8 cellular contexts compared by ENCODE assay signal in genomic region chr13:96053003-96053703, GRCh38. TPM values are rescaled to one million over a fixed set of nuclear protein-coding genes. Genes with fewer than 3 reads are reported as not detected.
DNase-seq lines count a peak whose midpoint lies in the region; ATAC-seq, FAIRE-seq and TF ChIP-seq lines count a peak whose summit lies in the region.

TSS of gene UGGT2 (minus strand) at chr13:96053401. CDS start at chr13:96053312, 89 bp downstream.

- H3K4me1 Mint-ChIP-seq in T-cell: peaks cover 7 to 9% (median 8%) of the 10 kb centered on the region in 3 donors
- H3K4me1 Mint-ChIP-seq in memory B cell: peaks cover 8% of the 10 kb centered on the region

- H3K36me3 ChIP-seq in endothelial cell of umbilical vein (ENCODE audit: control insufficient read depth in 2 of 2, extremely low read depth in 1 of 2, insufficient read depth in 2 of 2, low read length in 2 of 2) (no peaks in the 10 kb centered on the region), subcutaneous abdominal adipose tissue (ENCODE audit: control insufficient read depth in 5 of 5, insufficient read depth in 5 of 5, low read length in 5 of 5) (no peaks in the 10 kb centered on the region)

- H3K9me3 Mint-ChIP-seq in T-cell (peaks cover 0 to 6% (median under 1%) of the 10 kb centered on the region in 3 donors), memory B cell (peaks cover 1% of the 10 kb centered on the region)

- H3K4me2 ChIP-seq in endothelial cell of umbilical vein (ENCODE audit: insufficient read depth, low read length): peak within 1 kb of the TSS; percentile 99

- DNase-seq in AG08395 (ENCODE audit: low spot score) (peak; percentile 100), NCI-H1417 treated with DMSO at 0.1 percent for 48 hours (lab: John Stamatoyannopoulos, UW) (peak; percentile 84), T-cell (peak in 1 of 34 experiments; percentile 29), endothelial cell of umbilical vein (ENCODE audit: low read depth, low spot score) (peak; percentile 94), memory B cell (ENCODE audit: low spot score in 2 of 2) (peak in 1 of 2 donors; percentile 24)

- peak within 1 kb of the TSS; percentile 95 for H3K27ac ChIP-seq in endothelial cell of umbilical vein (ENCODE audit: insufficient read depth, low read depth, low read length)
- H3K27ac ChIP-seq in subcutaneous abdominal adipose tissue (ENCODE audit: low read depth, low read length): peak within 1 kb of the TSS; percentile 70

- H3K79me2 ChIP-seq in endothelial cell of umbilical vein (ENCODE audit: control insufficient read depth, insufficient read depth, low read length): peaks cover 17% of the 10 kb centered on the region

- POLR2A ChIA-PET in T-cell (lab: Charles Lee) (no interaction called here), endothelial cell of umbilical vein (lab: Charles Lee) (interaction anchor here (1.3 kb wide), 1 partner anchor 29 kb away, joined by 3 read pairs; no protein-coding TSS in a partner anchor)

- H3K9ac ChIP-seq in endothelial cell of umbilical vein (replicated peaks; ENCODE audit: extremely low read depth, insufficient read depth, low read length) (peak within 1 kb of the TSS; percentile 95), subcutaneous abdominal adipose tissue (ENCODE audit: low read length in 5 of 5) (peak within 1 kb of the TSS in 4 of 5 donors; percentile 77 to 92 (median 88))

- H3K27me3 ChIP-seq in endothelial cell of umbilical vein (ENCODE audit: control insufficient read depth in 2 of 2, insufficient read depth in 2 of 2, low read length in 2 of 2) (peaks cover 0 to 6% of the 10 kb centered on the region in 2 experiments), subcutaneous abdominal adipose tissue (ENCODE audit: control insufficient read depth in 5 of 5, insufficient read depth in 4 of 5, low read length in 5 of 5) (no peaks in the 10 kb centered on the region)

- no peak for TF ChIP-seq CTCF in endothelial cell of umbilical vein (IDR thresholded peaks at IDR 0.05; ENCODE audit: extremely low read depth in 1 of 2, insufficient read depth in 1 of 2, low read depth in 1 of 2, low read length in 2 of 2)

- peak within 1 kb of the TSS; percentile 99 for H2AFZ ChIP-seq in endothelial cell of umbilical vein (ENCODE audit: low read depth, low read length)

- H3K27ac Mint-ChIP-seq in T-cell (no peak within 1 kb of the TSS), memory B cell (peak within 1 kb of the TSS; percentile 62)

- peak; percentile 96 for ATAC-seq in GM18505 (IDR thresholded peaks at IDR 0.05; ENCODE audit: unreplicated experiment)
- ATAC-seq in HG02852 (IDR thresholded peaks at IDR 0.05; ENCODE audit: unreplicated experiment): peak; percentile 94
- peak in 1 of 4 experiments; percentile 40 for ATAC-seq in T-cell (replicated peaks in 1 of 4)
- ATAC-seq in memory B cell (ENCODE audit: low read depth): peak; percentile 70

- H3K9me1 ChIP-seq in endothelial cell of umbilical vein (replicated peaks; ENCODE audit: control insufficient read depth, extremely low read depth, insufficient read depth, low read length): no peaks in the 10 kb centered on the region

- H3K36me3 Mint-ChIP-seq in T-cell (no peaks in the 10 kb centered on the region), memory B cell (no peaks in the 10 kb centered on the region)

- H3K4me3 Mint-ChIP-seq in T-cell: peak within 1 kb of the TSS; percentile 44 to 62 (median 54)
- H3K4me3 Mint-ChIP-seq in memory B cell: peak within 1 kb of the TSS; percentile 94

- CTCF ChIA-PET in T-cell (lab: Charles Lee): no interaction called here
- CTCF ChIA-PET in endothelial cell of umbilical vein (lab: Charles Lee): interaction anchor here (0.9 to 2.2 kb wide), 10 partner anchors 8 to 176 kb away, joined by 3 to 23 read pairs (median 4); no protein-coding TSS in a partner anchor

- dilution Hi-C loops in endothelial cell of umbilical vein (cut with MboI; ENCODE audit: extremely low pct_ligation_motif_present, low sequenced_read_pairs): no loop called here

- peak; percentile 85 for TF ChIP-seq POLR2A in GM18505 (IDR thresholded peaks at IDR 0.05; ENCODE audit: borderline replicate concordance, extremely low read depth, insufficient read depth, insufficient read length)
- peak; percentile 80 for TF ChIP-seq POLR2A in endothelial cell of umbilical vein (IDR thresholded peaks at IDR 0.05; ENCODE audit: low read depth, low read length)

- no peaks in the 10 kb centered on the region for H3K9me3 ChIP-seq in endothelial cell of umbilical vein (replicated peaks; ENCODE audit: control insufficient read depth, insufficient read depth, low read length)
- no peaks in the 10 kb centered on the region for H3K9me3 ChIP-seq in subcutaneous abdominal adipose tissue (ENCODE audit: control insufficient read depth in 5 of 5, low read length in 5 of 5)

- no TSS peak for BruUV-seq in endothelial cell of umbilical vein (replicated peaks; lab: Mats Ljungman, UMichigan)

- intact Hi-C loops in endothelial cell of umbilical vein (cut with micrococcal nuclease): loop anchor here (1.0 to 10.0 kb wide), 3 partner anchors 28 to 1382 kb away; partner anchors contain the start of gene RAP2A

- no peaks in the 10 kb centered on the region for H4K20me1 ChIP-seq in endothelial cell of umbilical vein (replicated peaks; ENCODE audit: control insufficient read depth, extremely low read depth, insufficient read depth, low read length)

- H3K27me3 Mint-ChIP-seq in T-cell (peaks cover 36 to 47% of the 10 kb centered on the region in 2 donors), memory B cell (peaks cover 8% of the 10 kb centered on the region)

- H3K4me1 ChIP-seq in endothelial cell of umbilical vein (ENCODE audit: control insufficient read depth, extremely low read depth, insufficient read depth, low read length) (peaks cover 3% of the 10 kb centered on the region), subcutaneous abdominal adipose tissue (ENCODE audit: control insufficient read depth in 5 of 5, insufficient read depth in 5 of 5, low read length in 5 of 5) (peaks cover 0 to 17% (median 10%) of the 10 kb centered on the region in 5 donors)

- peak within 1 kb of the TSS; percentile 92 to 96 (median 94) for H3K4me3 ChIP-seq in endothelial cell of umbilical vein (replicated peaks in 1 of 3; ENCODE audit: insufficient read depth in 1 of 3, low read depth in 1 of 3, low read length in 3 of 3)
- H3K4me3 ChIP-seq in subcutaneous abdominal adipose tissue (ENCODE audit: low read depth in 1 of 5, low read length in 5 of 5): peak within 1 kb of the TSS; percentile 76 to 99 (median 95)

- FAIRE-seq in endothelial cell of umbilical vein (lab: Jason Lieb, UNC): peak; percentile 80

TF ChIP-seq in endothelial cell of umbilical vein, 7 proteins besides CTCF, POLR2A, EP300 and RAD21:
- peak; percentile 75 for TF ChIP-seq POLR2AphosphoS5 (IDR thresholded peaks at IDR 0.05; ENCODE audit: insufficient read depth, low read depth, low read length)
- no peak for TF ChIP-seq GATA2 (IDR thresholded peaks at IDR 0.05; ENCODE audit: insufficient read depth, insufficient read length, low read depth, low read length)
- TF ChIP-seq, protein P1, sequence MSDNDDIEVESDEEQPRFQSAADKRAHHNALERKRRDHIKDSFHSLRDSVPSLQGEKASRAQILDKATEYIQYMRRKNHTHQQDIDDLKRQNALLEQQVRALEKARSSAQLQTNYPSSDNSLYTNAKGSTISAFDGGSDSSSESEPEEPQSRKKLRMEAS (IDR thresholded peaks at IDR 0.05; ENCODE audit: insufficient read depth, insufficient read length): peak; percentile 15

RNA-seq across cellular contexts. Expression of gene UGGT2, which starts in this region (rescaled TPM):
- total RNA-seq in T-cell: under 1 TPM in 4 of 5 donors, not detected in 1; 0.13 to 0.59 (median 0.42) TPM
- 25.1 and 25.7 TPM in 2 replicates for total RNA-seq in endothelial cell of umbilical vein
- polyA plus RNA-seq in endothelial cell of umbilical vein: 4.2 and 4.6 TPM in 2 replicates
- 5.4 and 5.9 TPM in 2 replicates for polyA plus RNA-seq in endothelial cell of umbilical vein (2011; cell fraction: cytosol; rRNA removed)
- polyA plus RNA-seq in endothelial cell of umbilical vein (2011; cell fraction: nucleus; rRNA removed): 25.1 and 31.9 TPM in 2 replicates
- polyA plus RNA-seq in endothelial cell of umbilical vein (2012): 12.2 and 14.5 TPM in 2 replicates
- 24.9 and 28.4 TPM in 2 replicates for polyA minus RNA-seq in endothelial cell of umbilical vein
- 12.7 TPM for polyA minus RNA-seq in endothelial cell of umbilical vein (2011; cell fraction: cytosol; rRNA and poly(A)+ RNA removed)
- polyA minus RNA-seq in endothelial cell of umbilical vein (2011; cell fraction: nucleus; rRNA and poly(A)+ RNA removed): 75.4 and 77.2 TPM in 2 replicates

Comparison
In these comparisons a context has a peak if more than half of its experiments do, and no peak if none do; other contexts are left out.
1. RNA of gene UGGT2 (total RNA-seq): 25.1 to 25.7 TPM in endothelial cell of umbilical vein; 0.13 to 0.59 TPM in T-cell; every median in the first group is over 10 times any median in the second.